In the genomic region with DNA sequence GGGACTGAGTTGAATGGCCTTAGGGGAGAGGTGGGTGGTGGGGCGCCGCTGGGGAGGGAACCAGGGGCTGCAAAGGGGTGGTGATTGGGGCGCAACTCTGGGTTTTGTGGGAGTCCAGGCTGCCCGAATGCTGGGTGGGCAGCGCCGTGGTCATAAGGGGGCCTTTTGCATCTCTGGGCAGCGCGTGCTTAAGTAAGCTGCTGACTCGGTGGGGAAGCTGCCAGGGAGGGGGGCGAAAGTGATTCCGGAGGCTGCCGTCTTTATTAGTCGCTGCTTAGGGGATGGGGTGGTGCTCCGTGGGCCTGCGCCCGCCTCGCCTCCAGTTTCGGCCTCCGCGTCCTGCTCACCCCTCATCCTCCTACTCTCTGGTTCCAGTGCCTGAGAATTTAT, we compare ENCODE assay signal across 8 cellular contexts. TPM values are rescaled to one million over a fixed set of nuclear protein-coding genes. Genes with fewer than 3 reads are reported as not detected.
A peak's percentile ranks its signal among the peaks of the same experiment; 100 is the strongest.
DNase-seq lines count a peak whose midpoint lies in the region; ATAC-seq and TF ChIP-seq lines count a peak whose summit lies in the region.

No MANE protein-coding gene starts in this region.

- H3K4me2 ChIP-seq in PC-3 (ENCODE audit: low read length), result peak overlapping the region; percentile 99
- H3K4me2 ChIP-seq in skeletal muscle satellite cell (ENCODE audit: low read length), result peak overlapping the region; percentile 92

- no peaks in the 10 kb centered on the region for H4K20me1 ChIP-seq in PC-3 (ENCODE audit: low read length)

- no peak for TF ChIP-seq CTCF in PC-3 (conservative IDR thresholded peaks at IDR 0.05; ENCODE audit: low read depth, low read length)
- no peak for TF ChIP-seq CTCF in astrocyte of the spinal cord (IDR thresholded peaks at IDR 0.05; ENCODE audit: low read depth, low read length)

- intact Hi-C loops in PC-3 (cut with micrococcal nuclease), result loop anchor here (2.0 kb wide), 1 partner anchor 31 kb away; a partner anchor contains a TSS

- CTCF ChIA-PET in PC-3 (lab: Charles Lee), result interaction anchor here (1.0 to 1.2 kb wide), 2 partner anchors 20 to 84 kb away, joined by 3 to 5 read pairs; a partner anchor contains a TSS

- H3K9me3 ChIP-seq in PC-3 (ENCODE audit: low read length), result no peaks in the 10 kb centered on the region
- H3K9me3 ChIP-seq in skeletal muscle satellite cell (replicated peaks; ENCODE audit: low read length), result no peaks in the 10 kb centered on the region

- peak; percentile 12 for DNase-seq in Caki2 (ENCODE audit: low read depth)
- DNase-seq in PC-3, result peak; percentile 39
- DNase-seq in astrocyte of the spinal cord (ENCODE audit: low read depth, low spot score), result peak; percentile 56
- DNase-seq in cortex of kidney (lab: John Stamatoyannopoulos, UW), result no peak
- DNase-seq in cerebellar nuclear complex (lab: John Stamatoyannopoulos, UW), result no peak

- peak overlapping the region; percentile 71 for H3K27ac ChIP-seq in PC-3 (ENCODE audit: low read length)

- POLR2A ChIA-PET in PC-3 (lab: Charles Lee; ENCODE audit: unreplicated experiment), result interaction anchor here (0.6 kb wide), 1 partner anchor 62 kb away, joined by 10 read pairs; no protein-coding TSS in a partner anchor

- H3K27me3 ChIP-seq in PC-3 (ENCODE audit: low read length), result no peaks in the 10 kb centered on the region
- H3K27me3 ChIP-seq in skeletal muscle satellite cell (ENCODE audit: control insufficient read depth, insufficient read depth, low read length), result no peaks in the 10 kb centered on the region

- in situ Hi-C loops in Caki2 (cut with HindIII; ENCODE audit: low pct_unique_long_range_greater_than_20kb, low sequenced_read_pairs) (no loop called here), astrocyte of the spinal cord (cut with HindIII; ENCODE audit: low sequenced_read_pairs) (no loop called here)

- H3K9ac ChIP-seq in PC-3 (ENCODE audit: low read length), result peak overlapping the region; percentile 86
- H3K9ac ChIP-seq in skeletal muscle satellite cell (ENCODE audit: low read depth, low read length), result peak overlapping the region; percentile 87

- H3K4me3 ChIP-seq in PC-3 (ENCODE audit: low read length) (peak overlapping the region; percentile 78), astrocyte of the spinal cord (ENCODE audit: low read depth, low read length) (peak overlapping the region; percentile 88), iPS-11a (ENCODE audit: low read depth, low read length) (peak overlapping the region; percentile 83), skeletal muscle satellite cell (ENCODE audit: low read length) (peak overlapping the region; percentile 79)

- peak overlapping the region; percentile 85 for H2AFZ ChIP-seq in PC-3 (ENCODE audit: low read length)

- H3K4me1 ChIP-seq in PC-3 (ENCODE audit: insufficient read depth, low read length), result peaks cover 12% of the 10 kb centered on the region
- peaks cover 20% of the 10 kb centered on the region for H3K4me1 ChIP-seq in skeletal muscle satellite cell (ENCODE audit: control insufficient read depth, insufficient read depth, low read length)

- BruUV-seq in PC-3 (replicated peaks; lab: Mats Ljungman, UMichigan), result no TSS peak

- ATAC-seq in HG02642 (IDR thresholded peaks at IDR 0.05; ENCODE audit: poor library complexity, unreplicated experiment) (peak; percentile 1), PC-3 (peak; percentile 27)

- H3K79me2 ChIP-seq in PC-3 (ENCODE audit: low read length), result peaks cover 52% of the 10 kb centered on the region

- no peaks in the 10 kb centered on the region for H3K36me3 ChIP-seq in PC-3 (ENCODE audit: low read depth, low read length)
- peaks cover 5% of the 10 kb centered on the region for H3K36me3 ChIP-seq in skeletal muscle satellite cell (ENCODE audit: insufficient read depth, low read length)

- H3K9me2 ChIP-seq in PC-3 (replicated peaks; ENCODE audit: low read length), result no peaks in the 10 kb centered on the region

- H3F3A ChIP-seq in PC-3 (ENCODE audit: low read length, unreplicated experiment), result no peaks in the 10 kb centered on the region

RNA-seq across cellular contexts. Expression of a gene that starts 0.5 kb away (rescaled TPM):
- total RNA-seq in Caki2 (2014; rRNA removed; shearing (Covaris generic); ENCODE audit: low replicate concordance), result 138 and 155 TPM in 2 replicates
- total RNA-seq in PC-3 (2014; rRNA removed), result 138 and 154 TPM in 2 replicates
- total RNA-seq in skeletal muscle satellite cell (2012; rRNA removed), result 55.5 and 60.7 TPM in 2 replicates

RNA-seq across cellular contexts. Expression of a gene that starts 1.2 kb away (rescaled TPM):
- 14.7 and 19.2 TPM in 2 replicates for total RNA-seq in Caki2 (2014; rRNA removed; shearing (Covaris generic); ENCODE audit: low replicate concordance)
- total RNA-seq in PC-3 (2014; rRNA removed), result 12.8 and 16.1 TPM in 2 replicates
- 48.7 and 58.3 TPM in 2 replicates for total RNA-seq in skeletal muscle satellite cell (2012; rRNA removed)

RNA-seq across cellular contexts. Expression of a gene that starts 30.8 kb away (rescaled TPM):
- total RNA-seq in Caki2 (2014; rRNA removed; shearing (Covaris generic); ENCODE audit: low replicate concordance), result 10.7 and 12.2 TPM in 2 replicates
- total RNA-seq in PC-3 (2014; rRNA removed), result 27.3 and 37.1 TPM in 2 replicates
- total RNA-seq in skeletal muscle satellite cell (2012; rRNA removed), result 8.6 and 10.5 TPM in 2 replicates

Comparison
In these comparisons a context has a peak if more than half of its experiments do, and no peak if none do; other contexts are left out.
1. DNase-seq: peak in Caki2 (single experiment), PC-3 (single experiment) and astrocyte of the spinal cord (single experiment); none in cortex of kidney (single experiment) and cerebellar nuclear complex (0 of 2).
2. Peak in every context shown above with its lines, with median percentiles within 50 percentile points of each other: H3K4me3 ChIP-seq.